ENCODE assay signal across 1 cellular context in genomic region chr6:125444234-125444949, GRCh38.
TF ChIP-seq lines count a peak whose summit lies in the region.

No MANE protein-coding gene starts in this region.

TF ChIP-seq in GM23338, 12 proteins besides CTCF, POLR2A, EP300 and RAD21 (continued from another document):
- no peak for TF ChIP-seq ZNF462 (CRISPR knock-in tag; IDR thresholded peaks at IDR 0.05)
- no peak for TF ChIP-seq EZH2phosphoT487 (IDR thresholded peaks at IDR 0.05; ENCODE audit: unreplicated experiment)
- no peak for TF ChIP-seq ETS1 (IDR thresholded peaks at IDR 0.05)
- no peak for TF ChIP-seq STAT1 (IDR thresholded peaks at IDR 0.05; ENCODE audit: unreplicated experiment)
- no peak for TF ChIP-seq POLR2AphosphoS5 (IDR thresholded peaks at IDR 0.05; ENCODE audit: low read depth)
- no peak for TF ChIP-seq REST (IDR thresholded peaks at IDR 0.05; ENCODE audit: unreplicated experiment)
- no peak for TF ChIP-seq ZNF114 (CRISPR knock-in tag; IDR thresholded peaks at IDR 0.05)
